Comparison of ENCODE assay signal across 8 cellular contexts in genomic region chr6:144286503-144287393, GRCh38. TPM values are rescaled to one million over a fixed set of nuclear protein-coding genes. Genes with fewer than 3 reads are reported as not detected.
A peak's percentile ranks its signal among the peaks of the same experiment; 100 is the strongest.
DNase-seq lines count a peak whose midpoint lies in the region; ATAC-seq and TF ChIP-seq lines count a peak whose summit lies in the region.

No MANE protein-coding gene starts in this region.

- H3K4me3 ChIP-seq in BLaER1 treated with 17β-estradiol and CSF1 and Interleukin-3, amounts not matched to agents 10 nM and 100 nM: peak overlapping the region; percentile 69 to 94 (median 76)
- H3K4me3 ChIP-seq in WI38 (ENCODE audit: low read depth, low read length) (peak overlapping the region; percentile 88), muscle layer of colon (ENCODE audit: low read depth in 1 of 2, low read length in 2 of 2) (peak overlapping the region; percentile 85 to 94), uterus (peak overlapping the region; percentile 69 to 77)

- peak overlapping the region in 8 of 11 experiments; percentile 68 to 84 (median 76); a peak in 12 of 22 replicates for H3K9ac ChIP-seq in BLaER1 treated with 17β-estradiol and CSF1 and Interleukin-3, amounts not matched to agents 10 nM and 100 nM
- peak overlapping the region; percentile 49 for H3K9ac ChIP-seq in muscle layer of colon (ENCODE audit: low read length)

- peaks cover 13 to 23% (median 19%) of the 10 kb centered on the region in 10 experiments; a peak in 18 of 20 replicates for H3K4me1 ChIP-seq in BLaER1 treated with 17β-estradiol and CSF1 and Interleukin-3, amounts not matched to agents 10 nM and 100 nM
- H3K4me1 ChIP-seq in muscle layer of colon (ENCODE audit: insufficient read depth, low read length): peaks cover 7% of the 10 kb centered on the region
- H3K4me1 ChIP-seq in uterus: peaks cover 0 to 14% of the 10 kb centered on the region in 2 donors

- in situ Hi-C loops in GM13976 (cut with MboI; ENCODE audit: low sequenced_read_pairs, unreplicated experiment): no loop called here

- H3K27me3 ChIP-seq in BLaER1 treated with 17β-estradiol and CSF1 and Interleukin-3, amounts not matched to agents 10 nM and 100 nM: peaks cover 46 to 76% (median 69%) of the 10 kb centered on the region in 11 experiments
- H3K27me3 ChIP-seq in muscle layer of colon (ENCODE audit: control insufficient read depth in 1 of 2, insufficient read depth in 2 of 2, low read length in 2 of 2) (no peaks in the 10 kb centered on the region), uterus (no peaks in the 10 kb centered on the region)

- H3K36me3 ChIP-seq in BLaER1 treated with 17β-estradiol and CSF1 and Interleukin-3, amounts not matched to agents 10 nM and 100 nM: no peaks in the 10 kb centered on the region; a peak in 1 of 22 replicates
- H3K36me3 ChIP-seq in muscle layer of colon (ENCODE audit: insufficient read depth, low read length) (no peaks in the 10 kb centered on the region), uterus (no peaks in the 10 kb centered on the region)

- TF ChIP-seq CTCF in WI38 (IDR thresholded peaks at IDR 0.05; ENCODE audit: low read depth, low read length) (no peak), uterus (IDR thresholded peaks at IDR 0.05) (no peak), GM13976 (IDR thresholded peaks at IDR 0.05; ENCODE audit: borderline replicate concordance, control extremely low read depth, extremely low read depth, insufficient read depth, missing control alignments) (no peak)

- no peak overlapping the region for H3K27ac ChIP-seq in BLaER1 treated with 17β-estradiol and CSF1 and Interleukin-3, amounts not matched to agents 10 nM and 100 nM
- H3K27ac ChIP-seq in muscle layer of colon (ENCODE audit: low read depth, low read length) (peak overlapping the region; percentile 85), uterus (peak overlapping the region; percentile 95 to 96)

- peaks cover 0 to 7% (median 0%) of the 10 kb centered on the region in 11 experiments; a peak in 1 of 22 replicates for H3K9me3 ChIP-seq in BLaER1 treated with 17β-estradiol and CSF1 and Interleukin-3, amounts not matched to agents 10 nM and 100 nM (replicated peaks in 1 of 11)
- no peaks in the 10 kb centered on the region for H3K9me3 ChIP-seq in muscle layer of colon (ENCODE audit: low read length)
- no peaks in the 10 kb centered on the region for H3K9me3 ChIP-seq in uterus

- no peak for ATAC-seq in HG03520 (IDR thresholded peaks at IDR 0.05; ENCODE audit: unreplicated experiment)

- peak; percentile 85 for DNase-seq in HK-2 (ENCODE audit: unreplicated experiment)
- DNase-seq in fibroblast of gingiva (ENCODE audit: low read depth): peak; percentile 77
- peak; percentile 64 to 70 for DNase-seq in uterus
- DNase-seq in GM13976 (ENCODE audit: low spot score): no peak

- peaks cover 7 to 30% (median 12%) of the 10 kb centered on the region in 11 experiments; a peak in 15 of 22 replicates for H4K20me1 ChIP-seq in BLaER1 treated with 17β-estradiol and CSF1 and Interleukin-3, amounts not matched to agents 10 nM and 100 nM

- intact Hi-C loops in uterus (cut with DNase I; ENCODE audit: low total_unique reads): loop anchor here (10.0 kb wide), 1 partner anchor 72 kb away; no protein-coding TSS in a partner anchor

- H3K4me2 ChIP-seq in BLaER1 treated with 17β-estradiol and CSF1 and Interleukin-3, amounts not matched to agents 10 nM and 100 nM: peak overlapping the region; percentile 93 to 99 (median 97)

- peak in 1 of 2 donors; percentile 24 for TF ChIP-seq POLR2A in uterus (IDR thresholded peaks at IDR 0.05)

RNA-seq across cellular contexts. Expression of gene UTRN, which starts 1.6 kb away (rescaled TPM):
- 100 to 1,000 TPM in 3 of 4 donors, 10 to 100 TPM in 1; 86.8 to 336 (median 231) TPM for total RNA-seq in uterus

Comparison
In these comparisons a context has a peak if more than half of its experiments do, and no peak if none do; other contexts are left out.
1. H3K27ac ChIP-seq: peak in muscle layer of colon (single experiment) and uterus (2 of 2); none in BLaER1 treated with 17β-estradiol and CSF1 and Interleukin-3, amounts not matched to agents 10 nM and 100 nM (0 of 11).
2. Peak in every context shown above with its lines, with median percentiles within 50 percentile points of each other: H3K4me3 ChIP-seq.